Comparison of ENCODE assay signal across 8 cellular contexts in the genomic region with DNA sequence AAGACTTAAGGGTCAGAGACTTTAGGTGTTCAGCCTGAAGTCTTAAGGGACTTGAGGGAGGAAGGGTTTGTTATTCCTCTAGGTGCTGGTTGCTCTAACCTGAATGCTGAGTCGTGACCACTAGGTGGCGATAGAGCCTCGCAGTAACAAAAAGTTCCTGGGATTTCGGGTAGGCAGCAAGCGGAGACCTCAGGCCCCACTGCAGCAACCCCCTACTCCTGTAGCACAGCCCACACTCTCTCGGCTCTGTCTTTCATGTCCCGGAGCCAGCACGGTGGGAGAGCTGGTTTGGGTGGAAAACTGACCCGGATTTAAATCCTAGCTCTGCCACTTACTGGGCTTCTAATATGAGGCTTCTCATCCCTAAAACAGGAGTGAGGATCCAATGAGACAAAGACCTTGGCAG.
A peak's percentile ranks its signal among the peaks of the same experiment; 100 is the strongest.
DNase-seq lines count a peak whose midpoint lies in the region; ATAC-seq lines count a peak whose summit lies in the region.

No MANE protein-coding gene starts in this region.

- H3K36me3 ChIP-seq in effector memory CD4-positive, alpha-beta T cell (ENCODE audit: control insufficient read depth, insufficient read depth, low read length) = no peaks in the 10 kb centered on the region
- H3K36me3 ChIP-seq in mesenchymal stem cell (ENCODE audit: control insufficient read depth in 1 of 2, insufficient read depth in 2 of 2, low read depth in 1 of 2, low read length in 2 of 2) = peaks cover 0 to 42% of the 10 kb centered on the region in 2 experiments

- peak; percentile 76 for ATAC-seq in HG03097 (IDR thresholded peaks at IDR 0.05; ENCODE audit: low FRiP score, unreplicated experiment)

- no peaks in the 10 kb centered on the region for H3K27me3 ChIP-seq in effector memory CD4-positive, alpha-beta T cell (replicated peaks; ENCODE audit: control insufficient read depth, insufficient read depth, low read length, poor library complexity, severe bottlenecking)
- H3K27me3 ChIP-seq in mesenchymal stem cell (ENCODE audit: control insufficient read depth in 1 of 2, insufficient read depth in 1 of 2, low read length in 2 of 2) = peaks cover 0 to 9% of the 10 kb centered on the region in 2 experiments

- no peaks in the 10 kb centered on the region for H3K9me3 ChIP-seq in effector memory CD4-positive, alpha-beta T cell (ENCODE audit: control insufficient read depth, low read length)
- H3K9me3 ChIP-seq in mesenchymal stem cell (ENCODE audit: control insufficient read depth, low read length) = no peaks in the 10 kb centered on the region

- H3K4me1 ChIP-seq in effector memory CD4-positive, alpha-beta T cell (ENCODE audit: control insufficient read depth, insufficient read depth, low read length, poor library complexity, severe bottlenecking) = peaks cover 10% of the 10 kb centered on the region
- peaks cover 5% of the 10 kb centered on the region for H3K4me1 ChIP-seq in mesenchymal stem cell (ENCODE audit: control insufficient read depth, insufficient read depth, low read depth, low read length)

- no peak overlapping the region for H4K91ac ChIP-seq in mesenchymal stem cell (ENCODE audit: low read length)

- WGBS in mesenchymal stem cell = 0% methylated on average over 6 of the region's 9 CpGs

- no peak overlapping the region for H3K4me3 ChIP-seq in effector memory CD4-positive, alpha-beta T cell (ENCODE audit: insufficient read depth, low read depth, low read length, poor library complexity, severe bottlenecking)
- no peak overlapping the region for H3K4me3 ChIP-seq in mesenchymal stem cell (ENCODE audit: insufficient read depth in 1 of 2, low read depth in 1 of 2, low read length in 2 of 2)

- H3K4ac ChIP-seq in mesenchymal stem cell (ENCODE audit: low read depth in 1 of 2, low read length in 2 of 2) = no peak overlapping the region

- H3K27me3 Mint-ChIP-seq in activated CD4-positive, alpha-beta memory T cell treated with anti-CD3 and anti-CD28 coated beads, Interleukin-2, amount 10 ng/mL, durations not matched to agents 7 days and 5 days = no peaks in the 10 kb centered on the region

- no peaks in the 10 kb centered on the region for H3K36me3 Mint-ChIP-seq in activated CD4-positive, alpha-beta memory T cell treated with anti-CD3 and anti-CD28 coated beads, Interleukin-2, amount 10 ng/mL, durations not matched to agents 7 days and 5 days (ENCODE audit: low read depth)

- DNase-seq in DMS153 treated with DMSO at 0.1 percent for 48 hours (lab: John Stamatoyannopoulos, UW; ENCODE audit: unreplicated experiment) (peak; percentile 1), DMS153 (lab: John Stamatoyannopoulos, UW) (no peak), NCI-H460 (ENCODE audit: extremely low read depth, low read depth) (peak; percentile 64), mesenchymal stem cell (peak; percentile 71)
- DNase-seq in activated CD4-positive, alpha-beta memory T cell treated with anti-CD3 and anti-CD28 coated beads, Interleukin-2, amount 10 ng/mL, durations not matched to agents 7 days and 5 days = peak; percentile 62
- DNase-seq in effector memory CD4-positive, alpha-beta T cell = peak in 2 of 3 donors; percentile 11 to 39
- peak; percentile 24 to 27 for DNase-seq in stimulated activated CD8-positive, alpha-beta memory T cell treated with anti-CD3 and anti-CD28 coated beads, Interleukin-15, amount 100 ng/mL, for 48 hours (ENCODE audit: low read depth in 2 of 2)

- H3K23ac ChIP-seq in mesenchymal stem cell (ENCODE audit: low read length in 2 of 2) = no peak overlapping the region

- no peak overlapping the region for H2BK15ac ChIP-seq in mesenchymal stem cell (ENCODE audit: low read depth, poor library complexity, severe bottlenecking)

- H2BK5ac ChIP-seq in mesenchymal stem cell (ENCODE audit: low read depth, low read length, poor library complexity, severe bottlenecking) = no peak overlapping the region

- no peak overlapping the region for H2BK12ac ChIP-seq in mesenchymal stem cell (ENCODE audit: low read length in 2 of 2)

- H3K27ac ChIP-seq in effector memory CD4-positive, alpha-beta T cell (ENCODE audit: insufficient read depth, low read length, poor library complexity, severe bottlenecking) = no peak overlapping the region
- H3K27ac ChIP-seq in mesenchymal stem cell (ENCODE audit: low read length, poor library complexity, severe bottlenecking) = no peak overlapping the region

- POLR2A ChIA-PET in activated CD4-positive, alpha-beta memory T cell treated with anti-CD3 and anti-CD28 coated beads, Interleukin-2, amount 10 ng/mL, durations not matched to agents 7 days and 5 days (lab: Charles Lee) = no interaction called here

- H3K14ac ChIP-seq in mesenchymal stem cell (ENCODE audit: low read length in 2 of 2) = no peak overlapping the region

- no peaks in the 10 kb centered on the region for H3K79me1 ChIP-seq in mesenchymal stem cell (replicated peaks; ENCODE audit: low read length, poor library complexity, severe bottlenecking)

- H2AFZ ChIP-seq in mesenchymal stem cell (ENCODE audit: low read depth, low read length) = no peak overlapping the region

- CTCF ChIA-PET in activated CD4-positive, alpha-beta memory T cell treated with anti-CD3 and anti-CD28 coated beads, Interleukin-2, amount 10 ng/mL, durations not matched to agents 7 days and 5 days (lab: Charles Lee) = interaction anchor here (1.0 to 2.2 kb wide), 5 partner anchors 8 to 623 kb away, joined by 3 to 6 read pairs (median 4); no protein-coding TSS in a partner anchor

- H3K4me3 Mint-ChIP-seq in activated CD4-positive, alpha-beta memory T cell treated with anti-CD3 and anti-CD28 coated beads, Interleukin-2, amount 10 ng/mL, durations not matched to agents 7 days and 5 days = no peak overlapping the region

- H3K18ac ChIP-seq in mesenchymal stem cell (ENCODE audit: low read depth in 1 of 2, low read length in 2 of 2) = no peak overlapping the region

- no peak overlapping the region for H2AK5ac ChIP-seq in mesenchymal stem cell (ENCODE audit: low read length, severe bottlenecking)

- H3K4me2 ChIP-seq in mesenchymal stem cell (ENCODE audit: low read length, poor library complexity, severe bottlenecking) = no peak overlapping the region

- H2BK120ac ChIP-seq in mesenchymal stem cell (ENCODE audit: low read depth, low read length) = no peak overlapping the region

- H3K4me1 Mint-ChIP-seq in activated CD4-positive, alpha-beta memory T cell treated with anti-CD3 and anti-CD28 coated beads, Interleukin-2, amount 10 ng/mL, durations not matched to agents 7 days and 5 days = peaks cover 4% of the 10 kb centered on the region

- H3K9ac ChIP-seq in mesenchymal stem cell (ENCODE audit: low read length) = peak overlapping the region; percentile 8

- H3K27ac Mint-ChIP-seq in activated CD4-positive, alpha-beta memory T cell treated with anti-CD3 and anti-CD28 coated beads, Interleukin-2, amount 10 ng/mL, durations not matched to agents 7 days and 5 days = no peak overlapping the region

- no peak overlapping the region for H4K8ac ChIP-seq in mesenchymal stem cell (ENCODE audit: low read length)

- H3K9me3 Mint-ChIP-seq in activated CD4-positive, alpha-beta memory T cell treated with anti-CD3 and anti-CD28 coated beads, Interleukin-2, amount 10 ng/mL, durations not matched to agents 7 days and 5 days = no peaks in the 10 kb centered on the region
